ENCODE assay signal across 18 cellular contexts in the genomic region with DNA sequence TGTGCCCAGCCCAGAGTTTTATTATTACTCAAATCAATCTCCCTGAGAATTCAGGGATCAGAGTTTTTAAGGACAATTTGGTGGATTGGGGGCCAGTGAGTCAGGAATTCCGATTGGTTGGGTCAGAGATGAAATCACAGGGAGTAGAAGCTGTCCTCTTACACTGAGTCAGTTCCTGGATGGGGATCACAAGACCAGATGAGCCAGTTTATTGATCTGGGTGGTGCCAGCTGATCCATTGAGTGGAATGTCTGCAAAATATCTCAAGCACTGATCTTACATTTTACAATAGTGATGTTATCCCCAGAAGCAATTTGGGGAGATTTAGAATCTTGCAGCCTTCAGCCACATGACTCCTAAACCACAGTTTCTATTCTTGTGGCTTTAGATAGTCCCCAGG.
"Had no signal": no experiment of that assay in that cellular context is flagged by ENCODE, and none has a peak within 500 bp of the region (broad histone marks: within the 10 kb centered on the region; RNA-seq: fewer than 3 reads in every experiment).

No MANE protein-coding gene starts in this region.

- ATAC-seq: esophagus mucosa; lower lobe of right lung; sciatic nerve; stimulated activated naive CD8-positive, alpha-beta T cell treated with anti-CD3 and anti-CD28 coated beads, Interleukin-15, amount 100 ng/mL, for 72 hours had no signal

- H3K4me1 Mint-ChIP-seq: activated naive CD4-positive, alpha-beta T cell treated with anti-CD3 and anti-CD28 coated beads, Interleukin-2, amount 10 ng/mL, durations not matched to agents 7 days and 5 days; neural crest cell; stimulated activated naive CD8-positive, alpha-beta T cell treated with anti-CD3 and anti-CD28 coated beads, Interleukin-15, amount 100 ng/mL, for 72 hours had no signal

- H3K27ac ChIP-seq: ascending aorta, breast epithelium, lower lobe of right lung, spleen, thoracic aorta had no signal

- H3K36me3 Mint-ChIP-seq: activated naive CD4-positive, alpha-beta T cell treated with anti-CD3 and anti-CD28 coated beads, Interleukin-2, amount 10 ng/mL, durations not matched to agents 7 days and 5 days had no signal

- H3K4me3 Mint-ChIP-seq: activated naive CD4-positive, alpha-beta T cell treated with anti-CD3 and anti-CD28 coated beads, Interleukin-2, amount 10 ng/mL, durations not matched to agents 7 days and 5 days; neural crest cell; stimulated activated naive CD8-positive, alpha-beta T cell treated with anti-CD3 and anti-CD28 coated beads, Interleukin-15, amount 100 ng/mL, for 72 hours; T-helper 2 cell treated with Interferon-gamma antibody and Interleukin-4, amounts not matched to agents 5 μg/mL and 100 μg/mL, for 36 hours had no signal

- H3K4me3 ChIP-seq: ascending aorta, breast epithelium, lower lobe of right lung, spleen, thoracic aorta had no signal

- DNase-seq: activated CD4-positive, alpha-beta T cell treated with anti-CD3 and anti-CD28 coated beads, Interleukin-2, amount 50 U/mL, for 4 hours; activated CD4-positive, CD25-positive, alpha-beta regulatory T cell treated with anti-CD3 and anti-CD28 coated beads, Interleukin-2, amount 50 U/mL, for 72 hours; activated naive CD4-positive, alpha-beta T cell treated with anti-CD3 and anti-CD28 coated beads, Interleukin-2, amount 10 ng/mL, durations not matched to agents 7 days and 5 days; activated T-cell treated with anti-CD3 and anti-CD28 coated beads for 4 hours; dermis blood vessel endothelial cell; glutamatergic neuron; lower lobe of right lung; midbrain; spleen; stimulated activated naive CD8-positive, alpha-beta T cell treated with anti-CD3 and anti-CD28 coated beads, Interleukin-15, amount 100 ng/mL, for 72 hours had no signal

- H3K27ac Mint-ChIP-seq: activated naive CD4-positive, alpha-beta T cell treated with anti-CD3 and anti-CD28 coated beads, Interleukin-2, amount 10 ng/mL, durations not matched to agents 7 days and 5 days; activated T-helper 2 cell treated with anti-CD3 and anti-CD28 coated beads, Interferon-gamma antibody, Interleukin-2, Interleukin-4, amounts not matched to agents 10 μg/mL and 5 μg/mL and 100 μg/mL, durations not matched to agents 14 hours and 24 hours and 36 hours; stimulated activated naive CD8-positive, alpha-beta T cell treated with anti-CD3 and anti-CD28 coated beads, Interleukin-15, amount 100 ng/mL, for 72 hours; T-helper 2 cell treated with Interferon-gamma antibody and Interleukin-4, amounts not matched to agents 5 μg/mL and 100 μg/mL, for 36 hours had no signal

- H3K27me3 ChIP-seq: ascending aorta, breast epithelium, spleen had no signal

- H3K27me3 Mint-ChIP-seq: activated naive CD4-positive, alpha-beta T cell treated with anti-CD3 and anti-CD28 coated beads, Interleukin-2, amount 10 ng/mL, durations not matched to agents 7 days and 5 days had no signal
